In the genomic region with DNA sequence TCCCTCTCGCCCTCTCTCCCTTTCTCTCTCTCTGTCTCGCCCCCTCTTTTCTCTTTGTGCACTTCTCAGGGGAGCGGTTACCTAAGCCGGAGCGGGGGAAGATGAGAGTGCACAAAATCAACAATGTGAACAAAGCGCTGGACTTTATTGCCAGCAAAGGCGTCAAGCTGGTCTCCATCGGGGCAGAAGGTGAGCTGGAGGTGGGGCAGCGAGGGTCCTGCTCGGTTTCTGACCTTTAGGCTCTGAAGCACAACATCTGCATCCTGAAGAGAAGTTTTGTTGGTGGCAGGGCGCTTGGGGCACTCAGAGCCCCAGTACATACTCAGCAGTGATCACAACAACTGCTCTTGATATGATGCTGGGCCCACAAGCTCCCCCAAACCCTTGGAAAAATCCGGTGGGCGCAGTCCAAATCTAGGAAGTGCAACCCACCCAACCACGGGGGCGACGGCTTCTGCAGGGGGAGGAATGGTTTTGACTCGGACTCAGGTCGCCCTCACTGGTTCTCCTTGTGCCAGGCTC, we compare ENCODE assay signal across 10 cellular contexts. TPM values are rescaled to one million over a fixed set of nuclear protein-coding genes. Genes with fewer than 3 reads are reported as not detected.
DNase-seq lines count a peak whose midpoint lies in the region; ATAC-seq and TF ChIP-seq lines count a peak whose summit lies in the region.
"Had no signal": no experiment of that assay in that cellular context is flagged by ENCODE, and none has a peak within 500 bp of the region (broad histone marks: within the 10 kb centered on the region; RNA-seq: fewer than 3 reads in every experiment).

No MANE protein-coding gene starts in this region.

- in situ Hi-C loops in Panc1 (cut with HindIII; ENCODE audit: low pct_unique_long_range_greater_than_20kb, low sequenced_read_pairs): loop anchor here (5.0 kb wide), 1 partner anchor 154 kb away; no protein-coding TSS in a partner anchor

- CTCF ChIA-PET in Panc1 (lab: Charles Lee): no interaction called here

- DNase-seq in Panc1 (ENCODE audit: low read depth, low spot score) (no peak), chondrocyte (ENCODE audit: low spot score) (no peak), AG08396 (ENCODE audit: low spot score) (no peak), superior temporal gyrus (ENCODE audit: extremely low spot score) (no peak), germinal center (ENCODE audit: low spot score) (no peak)
- DNase-seq: WERI-Rb-1 had no signal

- no peak overlapping the region for H3K4me3 Mint-ChIP-seq in chondrocyte (ENCODE audit: unreplicated experiment)

- TSS peak; percentile 46 for BruUV-seq in Panc1 (replicated peaks; lab: Mats Ljungman, UMichigan)

- peaks cover 68% of the 10 kb centered on the region for H3K4me1 Mint-ChIP-seq in chondrocyte (ENCODE audit: low read depth)

- H3K36me3 Mint-ChIP-seq in chondrocyte (ENCODE audit: low read depth): peaks cover 25% of the 10 kb centered on the region

- intact Hi-C loops in Panc1 (cut with micrococcal nuclease; ENCODE audit: unreplicated experiment): no loop called here

- H3K4me1 ChIP-seq in Panc1 (ENCODE audit: control insufficient read depth, insufficient read depth, low read length) (peaks cover 88% of the 10 kb centered on the region), mucosa of rectum (ENCODE audit: control insufficient read depth in 2 of 2, insufficient read depth in 2 of 2, low read length in 2 of 2) (peaks cover 31 to 46% of the 10 kb centered on the region in 2 donors)

- no peaks in the 10 kb centered on the region for H3K9me3 Mint-ChIP-seq in chondrocyte (ENCODE audit: low read depth)

- POLR2A ChIA-PET in Panc1 (lab: Charles Lee): interaction anchor here (1.8 kb wide), 1 partner anchor 9 kb away, joined by 4 read pairs; no protein-coding TSS in a partner anchor

- H3K9me3 ChIP-seq in Panc1 (ENCODE audit: control insufficient read depth, insufficient read depth, low read depth, low read length): no peaks in the 10 kb centered on the region
- H3K9me3 ChIP-seq in mucosa of rectum (ENCODE audit: control insufficient read depth in 2 of 2, low read length in 2 of 2): no peaks in the 10 kb centered on the region

- H3K4me3 ChIP-seq in Panc1 (ENCODE audit: low read depth in 2 of 2, low read length in 2 of 2) (no peak overlapping the region), mucosa of rectum (ENCODE audit: low read length in 2 of 2) (no peak overlapping the region)
- H3K4me3 ChIP-seq: smooth muscle cell had no signal

- H3K36me3 ChIP-seq in Panc1 (ENCODE audit: control insufficient read depth, insufficient read depth, low read length) (peaks cover 63% of the 10 kb centered on the region), mucosa of rectum (ENCODE audit: control insufficient read depth in 2 of 2, insufficient read depth in 2 of 2, low read length in 2 of 2) (peaks cover 63 to 79% of the 10 kb centered on the region in 2 donors)

- no peak for ATAC-seq in Panc1
- ATAC-seq in HG03139 (IDR thresholded peaks at IDR 0.05; ENCODE audit: unreplicated experiment): no peak

- peak overlapping the region in 1 of 2 donors; percentile 9 for H3K9ac ChIP-seq in mucosa of rectum (ENCODE audit: low read depth in 1 of 2, low read length in 2 of 2)

- peak overlapping the region; percentile 50 for H3K27ac Mint-ChIP-seq in chondrocyte (ENCODE audit: unreplicated experiment)

- H3K27me3 ChIP-seq in Panc1 (ENCODE audit: control insufficient read depth, insufficient read depth, low read length): no peaks in the 10 kb centered on the region
- no peaks in the 10 kb centered on the region for H3K27me3 ChIP-seq in mucosa of rectum (ENCODE audit: control insufficient read depth in 2 of 2, insufficient read depth in 2 of 2, low read length in 2 of 2)

- TF ChIP-seq CTCF in Panc1 (IDR thresholded peaks at IDR 0.05) (no peak), chondrocyte (IDR thresholded peaks at IDR 0.05) (no peak)

- H3K27ac ChIP-seq in Panc1 (ENCODE audit: low read length) (peak overlapping the region; percentile 98), mucosa of rectum (ENCODE audit: low read depth in 2 of 2, low read length in 2 of 2) (peak overlapping the region; percentile 56 to 69), temporal lobe (ENCODE audit: low read depth, low read length) (peak overlapping the region; percentile 59)
- H3K27ac ChIP-seq: WERI-Rb-1 had no signal

- H3K27me3 Mint-ChIP-seq in chondrocyte (ENCODE audit: low read depth): no peaks in the 10 kb centered on the region

RNA-seq across cellular contexts. Expression of gene CAPN12, which starts 43.3 kb away (rescaled TPM):
- total RNA-seq in Panc1 (2021; ENCODE audit: unreplicated experiment) (58.5 TPM), chondrocyte (0.40 to 0.44 TPM (median 0.44 TPM) in 3 replicates), temporal lobe (0.25 TPM)
- 81.4 TPM for polyA plus RNA-seq in Panc1 (2012; ENCODE audit: insufficient read length)

RNA-seq across cellular contexts. Expression of gene ACTN4, which starts 53.5 kb away (rescaled TPM):
- 3,297 TPM for total RNA-seq in Panc1 (2021; ENCODE audit: unreplicated experiment)
- 5,405 TPM for polyA plus RNA-seq in Panc1 (2012; ENCODE audit: insufficient read length)
- total RNA-seq in chondrocyte: 641 to 921 TPM (median 917 TPM) in 3 replicates
- 51.9 TPM for total RNA-seq in temporal lobe

Comparison
In these comparisons a context has a peak if more than half of its experiments do, and no peak if none do; other contexts are left out.
1. RNA of gene CAPN12, which starts 43.3 kb away (total RNA-seq): 58.5 TPM in Panc1 (single experiment); 0.40 to 0.44 TPM in chondrocyte and 0.25 TPM in temporal lobe (single experiment); every median in the first group is over 10 times any median in the second.
2. RNA of gene ACTN4, which starts 53.5 kb away (total RNA-seq): 3,297 TPM in Panc1 (single experiment) and 641 to 921 TPM in chondrocyte; 51.9 TPM in temporal lobe (single experiment); every median in the first group is over 10 times any median in the second.
3. Peak in every context shown above with its lines, with median percentiles within 50 percentile points of each other: H3K27ac ChIP-seq.